Comparison of ENCODE assay signal across 10 cellular contexts in the genomic region with DNA sequence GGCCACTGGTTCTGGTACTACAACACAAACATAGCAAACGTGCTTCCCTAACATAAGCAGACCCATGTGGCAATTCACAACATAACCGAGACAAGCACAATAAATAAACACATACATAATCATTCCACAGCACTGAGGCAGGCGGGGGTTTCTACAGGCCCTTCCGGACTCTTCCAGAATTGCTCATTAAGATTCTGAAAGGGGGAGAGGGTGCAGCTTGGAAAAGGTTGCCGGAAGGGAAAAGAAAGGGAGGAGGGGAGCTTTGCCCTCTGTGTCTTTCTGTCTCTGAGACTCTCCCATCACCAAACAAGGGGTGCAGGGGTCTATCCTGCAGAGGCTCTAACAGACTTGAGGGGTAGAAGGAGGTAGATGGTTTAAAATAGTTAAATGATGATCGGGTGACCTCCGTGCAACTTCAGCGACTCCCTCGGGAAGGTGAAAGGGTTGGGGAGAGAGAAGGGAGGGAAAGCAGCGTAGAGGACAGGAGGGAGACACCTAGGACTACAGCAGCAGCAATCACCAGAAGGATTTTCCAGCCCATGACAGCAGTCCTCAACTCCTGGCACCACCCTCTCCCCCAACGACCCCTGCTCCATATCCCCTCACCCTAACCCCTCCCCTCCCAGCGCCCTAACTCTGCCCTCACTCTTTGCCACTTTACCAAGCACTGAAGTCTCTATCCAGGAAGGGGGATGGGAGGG.
DNase-seq lines count a peak whose midpoint lies in the region; ATAC-seq and TF ChIP-seq lines count a peak whose summit lies in the region.
"Had no signal": no experiment of that assay in that cellular context is flagged by ENCODE, and none has a peak within 500 bp of the region (broad histone marks: within the 10 kb centered on the region; RNA-seq: fewer than 3 reads in every experiment).

No MANE protein-coding gene starts in this region.

- H3K27ac ChIP-seq in fibroblast of lung (ENCODE audit: insufficient read depth, low read length) = no peak overlapping the region
- H3K27ac ChIP-seq in muscle layer of duodenum (ENCODE audit: low read length) = peak overlapping the region; percentile 28
- H3K27ac ChIP-seq: BLaER1 treated with 17β-estradiol and CSF1 and Interleukin-3, amounts not matched to agents 10 nM and 100 nM had no signal

- H3K4me3 ChIP-seq in fibroblast of lung (replicated peaks in 1 of 4; ENCODE audit: control extremely low read depth in 1 of 4, insufficient read depth in 1 of 4, low read depth in 3 of 4, low read length in 4 of 4) (peak overlapping the region; percentile 0 to 69 (median 44)), muscle layer of duodenum (ENCODE audit: low read depth in 1 of 2, low read length in 2 of 2) (peak overlapping the region; percentile 56 to 73)
- H3K4me3 ChIP-seq: BLaER1 treated with 17β-estradiol and CSF1 and Interleukin-3, amounts not matched to agents 10 nM and 100 nM had no signal

- no peaks in the 10 kb centered on the region for H4K20me1 ChIP-seq in fibroblast of lung (ENCODE audit: control insufficient read depth, extremely low read depth, insufficient read depth, low read length)
- H4K20me1 ChIP-seq: BLaER1 treated with 17β-estradiol and CSF1 and Interleukin-3, amounts not matched to agents 10 nM and 100 nM had no signal

- H3K9me3 ChIP-seq in fibroblast of lung (ENCODE audit: control insufficient read depth, insufficient read depth, low read depth, low read length) = no peaks in the 10 kb centered on the region
- H3K9me3 ChIP-seq in muscle layer of duodenum (ENCODE audit: control insufficient read depth in 1 of 2, low read length in 2 of 2) = no peaks in the 10 kb centered on the region

- H3K4me1 ChIP-seq in fibroblast of lung (ENCODE audit: control insufficient read depth, extremely low read depth, insufficient read depth, low read length) (peaks cover 5% of the 10 kb centered on the region), muscle layer of duodenum (ENCODE audit: control insufficient read depth in 1 of 2, insufficient read depth in 2 of 2, low read length in 2 of 2) (peaks cover 0 to 4% of the 10 kb centered on the region in 2 donors)
- H3K4me1 ChIP-seq: BLaER1 treated with 17β-estradiol and CSF1 and Interleukin-3, amounts not matched to agents 10 nM and 100 nM had no signal

- in situ Hi-C loops in ACHN (cut with HindIII; ENCODE audit: low pct_ligation_motif_present, low pct_unique_long_range_greater_than_20kb, low sequenced_read_pairs) = no loop called here

- no peak for ATAC-seq in GM21786 (IDR thresholded peaks at IDR 0.05; ENCODE audit: unreplicated experiment)

- H3K36me3 ChIP-seq in fibroblast of lung (ENCODE audit: control insufficient read depth, insufficient read depth, low read length) (no peaks in the 10 kb centered on the region), muscle layer of duodenum (ENCODE audit: control insufficient read depth in 1 of 2, insufficient read depth in 2 of 2, low read length in 2 of 2) (no peaks in the 10 kb centered on the region)
- H3K36me3 ChIP-seq: BLaER1 treated with 17β-estradiol and CSF1 and Interleukin-3, amounts not matched to agents 10 nM and 100 nM had no signal

- peak; percentile 25 for DNase-seq in ACHN
- peak; percentile 75 for DNase-seq in NCI-H69 (lab: John Stamatoyannopoulos, UW)
- DNase-seq in fibroblast of lung (ENCODE audit: low read depth in 2 of 2) = peak; percentile 30 to 37
- no peak for DNase-seq in activated CD4-positive, CD25-positive, alpha-beta regulatory T cell (lab: John Stamatoyannopoulos, UW)
- no peak for DNase-seq in GM10248 (ENCODE audit: extremely low spot score)
- DNase-seq in activated CD4-positive, CD25-positive, alpha-beta regulatory T cell treated with anti-CD3 and anti-CD28 coated beads, Interleukin-2, amount 50 U/mL, for 72 hours = no peak
- DNase-seq: activated CD4-positive, alpha-beta T cell treated with anti-CD3 and anti-CD28 coated beads for 48 hours had no signal

- H3K4me2 ChIP-seq in fibroblast of lung (ENCODE audit: extremely low read depth, insufficient read depth, low read length) = peak overlapping the region; percentile 26
- H3K4me2 ChIP-seq: BLaER1 treated with 17β-estradiol and CSF1 and Interleukin-3, amounts not matched to agents 10 nM and 100 nM had no signal

- peak overlapping the region; percentile 43 for H2AFZ ChIP-seq in fibroblast of lung (ENCODE audit: low read length)

- CTCF ChIA-PET in GM10248 (lab: Yijun Ruan, JAX) = no interaction called here

- H3K27me3 ChIP-seq in fibroblast of lung (ENCODE audit: control insufficient read depth, insufficient read depth, low read length) (no peaks in the 10 kb centered on the region), muscle layer of duodenum (ENCODE audit: low read depth, low read length) (no peaks in the 10 kb centered on the region)
- H3K27me3 ChIP-seq: BLaER1 treated with 17β-estradiol and CSF1 and Interleukin-3, amounts not matched to agents 10 nM and 100 nM had no signal

- no peaks in the 10 kb centered on the region for H3K79me2 ChIP-seq in fibroblast of lung (ENCODE audit: control insufficient read depth, insufficient read depth, low read length)

- no peak overlapping the region for H3K9ac ChIP-seq in fibroblast of lung (ENCODE audit: insufficient read depth, low read length)
- H3K9ac ChIP-seq: BLaER1 treated with 17β-estradiol and CSF1 and Interleukin-3, amounts not matched to agents 10 nM and 100 nM had no signal

- TF ChIP-seq CTCF in fibroblast of lung (conservative IDR thresholded peaks at IDR 0.05 in 1 of 2, IDR thresholded peaks at IDR 0.05 in 1 of 2; ENCODE audit: low read depth in 1 of 2, low read length in 2 of 2) (no peak), GM10248 (IDR thresholded peaks at IDR 0.05; ENCODE audit: control extremely low read depth, extremely low read depth, low read depth, missing control alignments) (no peak)

- POLR2A ChIA-PET in GM10248 (lab: Yijun Ruan, JAX) = no interaction called here

Comparison
In these comparisons a context has a peak if more than half of its experiments do, and no peak if none do; other contexts are left out.
1. DNase-seq: peak in ACHN (single experiment), NCI-H69 (single experiment) and fibroblast of lung (2 of 2); none in activated CD4-positive, CD25-positive, alpha-beta regulatory T cell (0 of 4), GM10248 (single experiment) and activated CD4-positive, CD25-positive, alpha-beta regulatory T cell treated with anti-CD3 and anti-CD28 coated beads, Interleukin-2, amount 50 U/mL, for 72 hours (single experiment).